ENCODE assay signal across 1 cellular context in the genomic region with DNA sequence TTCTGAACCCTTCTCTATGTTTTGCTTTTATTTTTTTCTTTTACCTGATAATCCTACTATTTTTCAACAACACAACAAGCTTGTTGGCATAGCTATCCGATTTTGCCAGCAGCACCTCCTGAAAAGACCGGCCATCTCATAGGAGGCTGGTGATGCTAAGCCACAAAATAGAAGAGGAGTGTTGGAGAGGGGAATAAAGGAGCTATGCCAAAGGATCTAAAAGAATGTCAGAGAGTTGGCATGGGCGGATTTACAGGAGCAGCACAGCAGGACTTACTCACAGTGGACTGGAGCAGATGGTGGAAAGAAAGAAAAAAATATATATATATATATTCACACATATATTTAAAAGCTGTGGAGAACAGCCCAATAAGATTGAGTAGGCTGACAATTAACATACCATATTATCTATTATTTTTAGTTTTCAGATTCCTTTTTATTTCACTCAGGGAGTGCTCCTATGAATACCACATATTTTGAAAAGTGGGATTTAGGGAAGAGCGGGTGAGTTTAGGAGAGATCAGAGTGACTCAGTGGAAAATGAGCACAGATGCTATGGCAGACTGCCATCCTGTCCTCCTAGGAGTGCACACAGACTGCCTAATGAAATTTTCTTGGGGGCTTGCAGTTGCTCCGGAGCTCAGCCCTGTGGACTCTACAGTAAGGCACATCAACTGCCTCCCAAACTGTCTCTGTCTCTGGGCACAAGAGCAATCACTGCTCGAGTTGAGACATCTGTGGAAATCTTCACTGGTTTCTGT.
TF ChIP-seq lines count a peak whose summit lies in the region.

No MANE protein-coding gene starts in this region.

TF ChIP-seq in GM23338, 12 proteins besides CTCF, POLR2A, EP300 and RAD21 (continued from another document):
- TF ChIP-seq, protein P1, sequence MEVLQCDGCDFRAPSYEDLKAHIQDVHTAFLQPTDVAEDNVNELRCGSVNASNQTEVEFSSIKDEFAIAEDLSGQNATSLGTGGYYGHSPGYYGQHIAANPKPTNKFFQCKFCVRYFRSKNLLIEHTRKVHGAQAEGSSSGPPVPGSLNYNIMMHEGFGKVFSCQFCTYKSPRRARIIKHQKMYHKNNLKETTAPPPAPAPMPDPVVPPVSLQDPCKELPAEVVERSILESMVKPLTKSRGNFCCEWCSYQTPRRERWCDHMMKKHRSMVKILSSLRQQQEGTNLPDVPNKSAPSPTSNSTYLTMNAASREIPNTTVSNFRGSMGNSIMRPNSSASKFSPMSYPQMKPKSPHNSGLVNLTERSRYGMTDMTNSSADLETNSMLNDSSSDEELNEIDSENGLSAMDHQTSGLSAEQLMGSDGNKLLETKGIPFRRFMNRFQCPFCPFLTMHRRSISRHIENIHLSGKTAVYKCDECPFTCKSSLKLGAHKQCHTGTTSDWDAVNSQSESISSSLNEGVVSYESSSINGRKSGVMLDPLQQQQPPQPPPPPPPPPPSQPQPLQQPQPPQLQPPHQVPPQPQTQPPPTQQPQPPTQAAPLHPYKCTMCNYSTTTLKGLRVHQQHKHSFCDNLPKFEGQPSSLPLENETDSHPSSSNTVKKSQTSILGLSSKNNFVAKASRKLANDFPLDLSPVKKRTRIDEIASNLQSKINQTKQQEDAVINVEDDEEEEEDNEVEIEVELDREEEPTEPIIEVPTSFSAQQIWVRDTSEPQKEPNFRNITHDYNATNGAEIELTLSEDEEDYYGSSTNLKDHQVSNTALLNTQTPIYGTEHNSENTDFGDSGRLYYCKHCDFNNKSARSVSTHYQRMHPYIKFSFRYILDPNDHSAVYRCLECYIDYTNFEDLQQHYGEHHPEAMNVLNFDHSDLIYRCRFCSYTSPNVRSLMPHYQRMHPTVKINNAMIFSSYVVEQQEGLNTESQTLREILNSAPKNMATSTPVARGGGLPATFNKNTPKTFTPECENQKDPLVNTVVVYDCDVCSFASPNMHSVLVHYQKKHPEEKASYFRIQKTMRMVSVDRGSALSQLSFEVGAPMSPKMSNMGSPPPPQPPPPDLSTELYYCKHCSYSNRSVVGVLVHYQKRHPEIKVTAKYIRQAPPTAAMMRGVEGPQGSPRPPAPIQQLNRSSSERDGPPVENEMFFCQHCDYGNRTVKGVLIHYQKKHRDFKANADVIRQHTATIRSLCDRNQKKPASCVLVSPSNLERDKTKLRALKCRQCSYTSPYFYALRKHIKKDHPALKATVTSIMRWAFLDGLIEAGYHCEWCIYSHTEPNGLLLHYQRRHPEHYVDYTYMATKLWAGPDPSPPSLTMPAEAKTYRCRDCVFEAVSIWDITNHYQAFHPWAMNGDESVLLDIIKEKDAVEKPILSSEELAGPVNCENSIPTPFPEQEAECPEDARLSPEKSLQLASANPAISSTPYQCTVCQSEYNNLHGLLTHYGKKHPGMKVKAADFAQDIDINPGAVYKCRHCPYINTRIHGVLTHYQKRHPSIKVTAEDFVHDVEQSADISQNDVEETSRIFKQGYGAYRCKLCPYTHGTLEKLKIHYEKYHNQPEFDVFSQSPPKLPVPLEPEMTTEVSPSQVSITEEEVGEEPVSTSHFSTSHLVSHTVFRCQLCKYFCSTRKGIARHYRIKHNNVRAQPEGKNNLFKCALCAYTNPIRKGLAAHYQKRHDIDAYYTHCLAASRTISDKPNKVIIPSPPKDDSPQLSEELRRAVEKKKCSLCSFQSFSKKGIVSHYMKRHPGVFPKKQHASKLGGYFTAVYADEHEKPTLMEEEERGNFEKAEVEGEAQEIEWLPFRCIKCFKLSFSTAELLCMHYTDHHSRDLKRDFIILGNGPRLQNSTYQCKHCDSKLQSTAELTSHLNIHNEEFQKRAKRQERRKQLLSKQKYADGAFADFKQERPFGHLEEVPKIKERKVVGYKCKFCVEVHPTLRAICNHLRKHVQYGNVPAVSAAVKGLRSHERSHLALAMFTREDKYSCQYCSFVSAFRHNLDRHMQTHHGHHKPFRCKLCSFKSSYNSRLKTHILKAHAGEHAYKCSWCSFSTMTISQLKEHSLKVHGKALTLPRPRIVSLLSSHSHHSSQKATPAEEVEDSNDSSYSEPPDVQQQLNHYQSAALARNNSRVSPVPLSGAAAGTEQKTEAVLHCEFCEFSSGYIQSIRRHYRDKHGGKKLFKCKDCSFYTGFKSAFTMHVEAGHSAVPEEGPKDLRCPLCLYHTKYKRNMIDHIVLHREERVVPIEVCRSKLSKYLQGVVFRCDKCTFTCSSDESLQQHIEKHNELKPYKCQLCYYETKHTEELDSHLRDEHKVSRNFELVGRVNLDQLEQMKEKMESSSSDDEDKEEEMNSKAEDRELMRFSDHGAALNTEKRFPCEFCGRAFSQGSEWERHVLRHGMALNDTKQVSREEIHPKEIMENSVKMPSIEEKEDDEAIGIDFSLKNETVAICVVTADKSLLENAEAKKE (CRISPR knock-in tag; IDR thresholded peaks at IDR 0.05), result no peak
- TF ChIP-seq EZH2 (IDR thresholded peaks at IDR 0.05; ENCODE audit: low read depth, unreplicated experiment), result no peak
- TF ChIP-seq, protein P2, sequence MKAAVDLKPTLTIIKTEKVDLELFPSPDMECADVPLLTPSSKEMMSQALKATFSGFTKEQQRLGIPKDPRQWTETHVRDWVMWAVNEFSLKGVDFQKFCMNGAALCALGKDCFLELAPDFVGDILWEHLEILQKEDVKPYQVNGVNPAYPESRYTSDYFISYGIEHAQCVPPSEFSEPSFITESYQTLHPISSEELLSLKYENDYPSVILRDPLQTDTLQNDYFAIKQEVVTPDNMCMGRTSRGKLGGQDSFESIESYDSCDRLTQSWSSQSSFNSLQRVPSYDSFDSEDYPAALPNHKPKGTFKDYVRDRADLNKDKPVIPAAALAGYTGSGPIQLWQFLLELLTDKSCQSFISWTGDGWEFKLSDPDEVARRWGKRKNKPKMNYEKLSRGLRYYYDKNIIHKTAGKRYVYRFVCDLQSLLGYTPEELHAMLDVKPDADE (IDR thresholded peaks at IDR 0.05), result no peak
- TF ChIP-seq ZNF331 (CRISPR knock-in tag; IDR thresholded peaks at IDR 0.05; ENCODE audit: low read depth), result no peak
- no peak for TF ChIP-seq NANOG (IDR thresholded peaks at IDR 0.05; ENCODE audit: borderline replicate concordance)
- TF ChIP-seq POLR2AphosphoS5 (IDR thresholded peaks at IDR 0.05; ENCODE audit: low read depth), result no peak
- TF ChIP-seq JUNB (IDR thresholded peaks at IDR 0.05; ENCODE audit: unreplicated experiment), result no peak
- TF ChIP-seq, protein P3, sequence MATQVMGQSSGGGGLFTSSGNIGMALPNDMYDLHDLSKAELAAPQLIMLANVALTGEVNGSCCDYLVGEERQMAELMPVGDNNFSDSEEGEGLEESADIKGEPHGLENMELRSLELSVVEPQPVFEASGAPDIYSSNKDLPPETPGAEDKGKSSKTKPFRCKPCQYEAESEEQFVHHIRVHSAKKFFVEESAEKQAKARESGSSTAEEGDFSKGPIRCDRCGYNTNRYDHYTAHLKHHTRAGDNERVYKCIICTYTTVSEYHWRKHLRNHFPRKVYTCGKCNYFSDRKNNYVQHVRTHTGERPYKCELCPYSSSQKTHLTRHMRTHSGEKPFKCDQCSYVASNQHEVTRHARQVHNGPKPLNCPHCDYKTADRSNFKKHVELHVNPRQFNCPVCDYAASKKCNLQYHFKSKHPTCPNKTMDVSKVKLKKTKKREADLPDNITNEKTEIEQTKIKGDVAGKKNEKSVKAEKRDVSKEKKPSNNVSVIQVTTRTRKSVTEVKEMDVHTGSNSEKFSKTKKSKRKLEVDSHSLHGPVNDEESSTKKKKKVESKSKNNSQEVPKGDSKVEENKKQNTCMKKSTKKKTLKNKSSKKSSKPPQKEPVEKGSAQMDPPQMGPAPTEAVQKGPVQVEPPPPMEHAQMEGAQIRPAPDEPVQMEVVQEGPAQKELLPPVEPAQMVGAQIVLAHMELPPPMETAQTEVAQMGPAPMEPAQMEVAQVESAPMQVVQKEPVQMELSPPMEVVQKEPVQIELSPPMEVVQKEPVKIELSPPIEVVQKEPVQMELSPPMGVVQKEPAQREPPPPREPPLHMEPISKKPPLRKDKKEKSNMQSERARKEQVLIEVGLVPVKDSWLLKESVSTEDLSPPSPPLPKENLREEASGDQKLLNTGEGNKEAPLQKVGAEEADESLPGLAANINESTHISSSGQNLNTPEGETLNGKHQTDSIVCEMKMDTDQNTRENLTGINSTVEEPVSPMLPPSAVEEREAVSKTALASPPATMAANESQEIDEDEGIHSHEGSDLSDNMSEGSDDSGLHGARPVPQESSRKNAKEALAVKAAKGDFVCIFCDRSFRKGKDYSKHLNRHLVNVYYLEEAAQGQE (IDR thresholded peaks at IDR 0.05; ENCODE audit: unreplicated experiment), result no peak
- no peak for TF ChIP-seq EZH2phosphoT487 (IDR thresholded peaks at IDR 0.05; ENCODE audit: unreplicated experiment)
- TF ChIP-seq CREB1 (CRISPR knock-in tag; IDR thresholded peaks at IDR 0.05; ENCODE audit: low read depth), result no peak
